In genomic region chr4:53992785-53993184, GRCh38 we compare ENCODE assay signal across 16 cellular contexts.
A peak's percentile ranks its signal among the peaks of the same experiment; 100 is the strongest.
DNase-seq lines count a peak whose midpoint lies in the region; ATAC-seq and TF ChIP-seq lines count a peak whose summit lies in the region.
"Had no signal": no experiment of that assay in that cellular context is flagged by ENCODE, and none has a peak within 500 bp of the region (broad histone marks: within the 10 kb centered on the region; RNA-seq: fewer than 3 reads in every experiment).

No MANE protein-coding gene starts in this region.

- peaks cover 5% of the 10 kb centered on the region for H3K36me3 ChIP-seq in Karpas-422 (ENCODE audit: insufficient read depth, low read length)
- no peaks in the 10 kb centered on the region for H3K36me3 ChIP-seq in spleen
- H3K36me3 ChIP-seq: BE2C, HAP-1 had no signal

- CTCF ChIA-PET in MCF 10A (lab: Yijun Ruan, JAX): interaction anchor here (0.5 kb wide), 1 partner anchor 796 kb away, joined by 4 read pairs; no protein-coding TSS in a partner anchor

- 0 out of 2 replicates have a peak, but pooled peaks cover 4% of the 10 kb centered on the region for H3K79me2 ChIP-seq in Karpas-422 (ENCODE audit: low read length)

- no peaks in the 10 kb centered on the region for H4K20me1 ChIP-seq in Karpas-422 (ENCODE audit: insufficient read depth, low read depth, low read length)

- no peak for ATAC-seq in HG02571 (IDR thresholded peaks at IDR 0.05; ENCODE audit: unreplicated experiment)

- TF ChIP-seq CTCF in MCF 10A (IDR thresholded peaks at IDR 0.05; ENCODE audit: unreplicated experiment): no peak
- no peak for TF ChIP-seq CTCF in fibroblast of villous mesenchyme (IDR thresholded peaks at IDR 0.05; ENCODE audit: insufficient read depth, low read depth, low read length)
- no peak for TF ChIP-seq CTCF in spleen (IDR thresholded peaks at IDR 0.05 in 8 of 11, conservative IDR thresholded peaks at IDR 0.05 in 3 of 11)

- H3K27ac ChIP-seq in Karpas-422 (ENCODE audit: low read length): peak overlapping the region; percentile 57
- peak overlapping the region in 5 of 8 donors; percentile 2 to 72 (median 42) for H3K27ac ChIP-seq in spleen
- H3K27ac ChIP-seq: C4-2B had no signal

- H3K27me3 Mint-ChIP-seq in MCF 10A (ENCODE audit: insufficient read depth, unreplicated experiment): no peaks in the 10 kb centered on the region
- H3K27me3 Mint-ChIP-seq: CD4-positive, alpha-beta memory T cell; IgD-negative memory B cell had no signal

- peaks cover 28% of the 10 kb centered on the region for H3K4me1 ChIP-seq in Karpas-422 (ENCODE audit: low read length)
- peaks cover 0 to 34% (median 14%) of the 10 kb centered on the region in 6 donors for H3K4me1 ChIP-seq in spleen
- H3K4me1 ChIP-seq: BE2C had no signal

- BruUV-seq in MCF 10A (replicated peaks; lab: Mats Ljungman, UMichigan): no TSS peak

- H3K4me1 Mint-ChIP-seq in MCF 10A (ENCODE audit: insufficient read depth, unreplicated experiment): peaks cover 11% of the 10 kb centered on the region

- H3K36me3 Mint-ChIP-seq in MCF 10A (ENCODE audit: insufficient read depth, unreplicated experiment): peaks cover 12% of the 10 kb centered on the region
- H3K36me3 Mint-ChIP-seq: IgD-negative memory B cell had no signal

- H3K27me3 ChIP-seq in Karpas-422 (ENCODE audit: low read length) (no peaks in the 10 kb centered on the region), spleen (replicated peaks in 1 of 7) (no peaks in the 10 kb centered on the region)
- H3K27me3 ChIP-seq: BE2C had no signal

- no peak overlapping the region for H3K9ac ChIP-seq in Karpas-422 (ENCODE audit: low read length)

- intact Hi-C loops in MCF 10A (cut with micrococcal nuclease): no loop called here
- intact Hi-C loops in spleen (cut with DNase I; ENCODE audit: low total_unique reads): loop anchor here (10.0 kb wide), 1 partner anchor 62 kb away; no protein-coding TSS in a partner anchor

- H3K4me3 Mint-ChIP-seq in MCF 10A (ENCODE audit: unreplicated experiment): no peak overlapping the region
- H3K4me3 Mint-ChIP-seq: CD4-positive, alpha-beta memory T cell; HFFc6; IgD-negative memory B cell had no signal

- 82 to 91% (median 87%) methylated on average over 3 of the region's 3 CpGs for WGBS in spleen, 5 donors

- no peaks in the 10 kb centered on the region for H3K9me2 ChIP-seq in Karpas-422 (replicated peaks; ENCODE audit: insufficient read depth, low read length)

- no peak overlapping the region for H2AFZ ChIP-seq in Karpas-422 (ENCODE audit: low read length)

- POLR2A ChIA-PET in MCF 10A (lab: Yijun Ruan, JAX): interaction anchor here (0.7 to 1.7 kb wide), 2 partner anchors 11 to 25 kb away, joined by 4 to 5 read pairs; no protein-coding TSS in a partner anchor

- H3K4me3 ChIP-seq in Karpas-422 (ENCODE audit: low read length) (no peak overlapping the region), fibroblast of villous mesenchyme (ENCODE audit: low read depth, low read length) (no peak overlapping the region), spleen (no peak overlapping the region)
- H3K4me3 ChIP-seq: HAP-1 had no signal

- no peak for DNase-seq in Karpas-422
- DNase-seq in MCF 10A (ENCODE audit: unreplicated experiment): no peak
- DNase-seq in fibroblast of villous mesenchyme (ENCODE audit: low read depth): peak; percentile 23
- DNase-seq in spleen: no peak
- no peak for DNase-seq in COLO829 (ENCODE audit: low spot score)
- DNase-seq in AG08395 (ENCODE audit: low spot score): no peak
- DNase-seq: BE2C; CD4-positive, alpha-beta memory T cell; COR-L47; DND-41; GDM1; HFFc6 had no signal

- H3K9me3 Mint-ChIP-seq in MCF 10A (ENCODE audit: unreplicated experiment): no peaks in the 10 kb centered on the region
- H3K9me3 Mint-ChIP-seq: HFFc6, IgD-negative memory B cell had no signal

- TF ChIP-seq POLR2A in spleen (IDR thresholded peaks at IDR 0.05): no peak

- H3K27ac Mint-ChIP-seq in MCF 10A (ENCODE audit: low read depth, unreplicated experiment): peak overlapping the region; percentile 46
- H3K27ac Mint-ChIP-seq: HFFc6, IgD-negative memory B cell had no signal

- no peak overlapping the region for H3K4me2 ChIP-seq in Karpas-422 (ENCODE audit: low read depth, low read length, poor library complexity, severe bottlenecking)

- no peaks in the 10 kb centered on the region for H3K9me3 ChIP-seq in Karpas-422 (ENCODE audit: low read length)
- no peaks in the 10 kb centered on the region for H3K9me3 ChIP-seq in spleen
- H3K9me3 ChIP-seq: BE2C, HAP-1 had no signal
